In genomic region chr2:160450486-160450885, GRCh38 we compare ENCODE assay signal across 1 cellular context.
TF ChIP-seq lines count a peak whose summit lies in the region.

No MANE protein-coding gene starts in this region.

TF ChIP-seq in endothelial cell of umbilical vein, 7 proteins besides CTCF, POLR2A, EP300 and RAD21 (continued from another document):
- TF ChIP-seq MAX (IDR thresholded peaks at IDR 0.05; ENCODE audit: insufficient read depth, insufficient read length), result no peak
- no peak for TF ChIP-seq POLR2AphosphoS5 (IDR thresholded peaks at IDR 0.05; ENCODE audit: insufficient read depth, low read depth, low read length)
